Comparison of ENCODE assay signal across 13 cellular contexts in the genomic region with DNA sequence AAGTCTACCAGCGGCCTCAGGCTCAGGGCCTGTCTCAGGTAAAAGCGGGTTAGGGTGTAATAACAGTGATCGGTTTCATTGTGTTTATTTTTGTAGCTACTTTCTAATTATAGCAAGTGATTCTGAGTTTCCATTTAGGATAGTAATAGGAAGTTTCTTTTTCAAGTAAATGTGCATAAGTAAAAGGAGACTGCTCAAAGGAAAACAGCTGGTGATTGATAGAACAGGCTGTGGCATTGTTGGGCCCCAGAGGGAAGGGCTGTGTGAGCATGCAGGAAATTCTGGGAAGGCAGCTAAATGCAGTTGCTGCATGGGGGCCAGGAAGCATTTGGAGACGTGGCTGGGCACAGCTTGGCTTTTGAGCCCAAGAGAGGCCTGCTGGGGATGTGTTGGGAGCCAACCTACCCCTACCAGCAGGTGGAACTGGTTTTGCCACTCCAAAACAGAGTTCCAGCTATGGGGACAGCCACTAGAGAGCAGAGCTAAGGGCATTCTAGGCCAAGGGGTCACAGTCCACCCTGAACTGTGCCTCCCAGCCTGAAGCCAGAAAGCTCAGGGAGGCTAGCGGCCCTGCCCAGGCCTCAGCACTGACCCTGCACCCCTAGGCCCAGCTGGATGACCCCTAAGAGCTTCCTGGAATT. TPM values are rescaled to one million over a fixed set of nuclear protein-coding genes. Genes with fewer than 3 reads are reported as not detected.
DNase-seq lines count a peak whose midpoint lies in the region; ATAC-seq lines count a peak whose summit lies in the region.
"Had no signal": no experiment of that assay in that cellular context is flagged by ENCODE, and none has a peak within 500 bp of the region (broad histone marks: within the 10 kb centered on the region; RNA-seq: fewer than 3 reads in every experiment).

No MANE protein-coding gene starts in this region.

- H3K4me3 Mint-ChIP-seq in activated CD4-positive, alpha-beta T cell treated with anti-CD3 and anti-CD28 coated beads, Interleukin-2, amount 10 ng/mL, durations not matched to agents 7 days and 5 days: no peak overlapping the region
- H3K4me3 Mint-ChIP-seq in immature natural killer cell: peak overlapping the region in 3 of 5 donors; percentile 19 to 38 (median 26)
- H3K4me3 Mint-ChIP-seq: activated T-cell treated with anti-CD3 and anti-CD28 coated beads, Interleukin-2, amount 50 U/mL, for 4 hours had no signal

- no peak overlapping the region for H3K4me3 ChIP-seq in skin epidermis
- H3K4me3 ChIP-seq: hepatocyte, testis had no signal

- DNase-seq in activated CD4-positive, alpha-beta T cell treated with anti-CD3 and anti-CD28 coated beads, Interleukin-2, amount 10 ng/mL, durations not matched to agents 7 days and 5 days: no peak
- no peak for DNase-seq in activated CD4-positive, alpha-beta T cell treated with anti-CD3 and anti-CD28 coated beads, Interleukin-2, amount 50 U/mL, for 4 hours
- DNase-seq in UCSD-AML1 (lab: John Stamatoyannopoulos, UW; ENCODE audit: unreplicated experiment) (peak; percentile 75), immature natural killer cell (no peak), NCI-H1092 treated with DMSO at 0.1 percent for 48 hours (lab: John Stamatoyannopoulos, UW) (no peak), KG1 (lab: John Stamatoyannopoulos, UW) (no peak)
- DNase-seq: activated T-cell treated with anti-CD3 and anti-CD28 coated beads, Interleukin-2, amount 50 U/mL, for 4 hours; NCI-H1105 treated with DMSO at 0.1 percent for 48 hours; stimulated activated CD4-positive, alpha-beta T cell treated with anti-CD3 and anti-CD28 coated beads, Interleukin-4, amount 100 ng/mL, for 1 hour; testis had no signal

- H3K36me3 Mint-ChIP-seq in activated CD4-positive, alpha-beta T cell treated with anti-CD3 and anti-CD28 coated beads, Interleukin-2, amount 10 ng/mL, durations not matched to agents 7 days and 5 days (ENCODE audit: low read depth): peaks cover 75% of the 10 kb centered on the region
- peaks cover 20 to 36% (median 22%) of the 10 kb centered on the region in 3 donors for H3K36me3 Mint-ChIP-seq in immature natural killer cell

- POLR2A ChIA-PET in activated CD4-positive, alpha-beta T cell treated with anti-CD3 and anti-CD28 coated beads, Interleukin-2, amount 10 ng/mL, durations not matched to agents 7 days and 5 days (lab: Charles Lee): interaction anchor here (1.4 kb wide), 1 partner anchor 138 kb away, joined by 3 read pairs; no protein-coding TSS in a partner anchor

- peaks cover 22% of the 10 kb centered on the region for H3K9me3 Mint-ChIP-seq in activated CD4-positive, alpha-beta T cell treated with anti-CD3 and anti-CD28 coated beads, Interleukin-2, amount 10 ng/mL, durations not matched to agents 7 days and 5 days
- H3K9me3 Mint-ChIP-seq in immature natural killer cell: peaks cover 7 to 19% (median 14%) of the 10 kb centered on the region in 6 donors

- peak overlapping the region in 16 of 21 experiments; percentile 8 to 74 (median 54) for H3K27ac ChIP-seq in skin epidermis
- H3K27ac ChIP-seq: hepatocyte, testis had no signal

- no peak for ATAC-seq in HG03095 (IDR thresholded peaks at IDR 0.05; ENCODE audit: unreplicated experiment)
- ATAC-seq: activated T-cell treated with anti-CD3 and anti-CD28 coated beads, Interleukin-2, amount 50 U/mL, for 4 hours had no signal

- peak overlapping the region; percentile 97 for H3K27ac Mint-ChIP-seq in activated CD4-positive, alpha-beta T cell treated with anti-CD3 and anti-CD28 coated beads, Interleukin-2, amount 10 ng/mL, durations not matched to agents 7 days and 5 days
- H3K27ac Mint-ChIP-seq in immature natural killer cell: peak overlapping the region; percentile 78 to 89 (median 82)

- no peaks in the 10 kb centered on the region for H3K27me3 Mint-ChIP-seq in activated CD4-positive, alpha-beta T cell treated with anti-CD3 and anti-CD28 coated beads, Interleukin-2, amount 10 ng/mL, durations not matched to agents 7 days and 5 days
- peaks cover 2 to 13% (median 6%) of the 10 kb centered on the region in 3 donors for H3K27me3 Mint-ChIP-seq in immature natural killer cell (ENCODE audit: low read depth in 3 of 3)

- H3K4me1 Mint-ChIP-seq in activated CD4-positive, alpha-beta T cell treated with anti-CD3 and anti-CD28 coated beads, Interleukin-2, amount 10 ng/mL, durations not matched to agents 7 days and 5 days: peaks cover 60% of the 10 kb centered on the region
- peaks cover 44% of the 10 kb centered on the region in 2 donors for H3K4me1 Mint-ChIP-seq in immature natural killer cell

- CTCF ChIA-PET in activated CD4-positive, alpha-beta T cell treated with anti-CD3 and anti-CD28 coated beads, Interleukin-2, amount 10 ng/mL, durations not matched to agents 7 days and 5 days (lab: Charles Lee): interaction anchor here (1.1 to 12.8 kb wide), 11 partner anchors 14 to 644 kb away, joined by 3 to 224 read pairs (median 5); a partner anchor contains a TSS

RNA-seq across cellular contexts. Expression of a gene that starts 12.6 kb away (rescaled TPM):
- total RNA-seq in activated CD4-positive, alpha-beta T cell treated with anti-CD3 and anti-CD28 coated beads, Interleukin-2, amount 10 ng/mL, durations not matched to agents 7 days and 5 days: 10 to 100 TPM; 83.9 to 98.5 TPM
- 10 to 100 TPM; 28.7 to 74.9 (median 30.9) TPM for polyA plus RNA-seq in immature natural killer cell
- total RNA-seq: hepatocyte had no signal
- polyA plus RNA-seq: hepatocyte had no signal

RNA-seq across cellular contexts. Expression of a gene that starts 24.9 kb away (rescaled TPM):
- total RNA-seq in activated CD4-positive, alpha-beta T cell treated with anti-CD3 and anti-CD28 coated beads, Interleukin-2, amount 10 ng/mL, durations not matched to agents 7 days and 5 days: 1 to 10 TPM; 3.3 to 3.8 TPM
- polyA plus RNA-seq in immature natural killer cell: 1 to 10 TPM in 1 of 3 donors, under 1 TPM in 1, not detected in 1; 0.76 to 1.5 TPM
- polyA plus RNA-seq: hepatocyte had no signal
